In the genomic region with DNA sequence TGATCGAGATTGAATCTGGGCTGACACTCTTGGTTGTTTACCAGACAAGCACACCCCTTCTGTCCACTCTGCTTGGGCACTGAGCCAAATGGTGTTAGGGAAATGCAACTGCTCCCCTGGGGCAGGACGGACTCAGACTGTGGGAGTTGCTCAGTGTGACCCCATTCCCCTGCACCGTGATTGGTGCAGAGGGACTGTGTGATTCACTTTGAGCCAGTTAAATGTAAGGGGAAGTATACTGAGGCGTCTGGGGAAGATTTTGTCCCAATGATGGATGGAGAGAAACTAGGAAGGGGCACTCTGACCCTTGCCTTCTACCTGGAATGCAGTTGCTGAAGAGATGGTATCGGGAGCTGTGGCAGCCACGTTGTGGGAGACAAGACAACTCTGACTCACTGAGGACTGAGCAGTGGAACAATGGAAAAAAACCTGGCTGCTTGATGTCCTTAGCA, we compare ENCODE assay signal across 15 cellular contexts.
A peak's percentile ranks its signal among the peaks of the same experiment; 100 is the strongest.
DNase-seq lines count a peak whose midpoint lies in the region; ATAC-seq and TF ChIP-seq lines count a peak whose summit lies in the region.
"Had no signal": no experiment of that assay in that cellular context is flagged by ENCODE, and none has a peak within 500 bp of the region (broad histone marks: within the 10 kb centered on the region; RNA-seq: fewer than 3 reads in every experiment).

No MANE protein-coding gene starts in this region.

- H3K4me3 Mint-ChIP-seq in Calu3 (ENCODE audit: low read depth, unreplicated experiment) (peak overlapping the region; percentile 31), nephron progenitor cell (no peak overlapping the region)
- H3K4me3 Mint-ChIP-seq: activated CD8-positive, alpha-beta T cell treated with anti-CD3 and anti-CD28 coated beads for 36 hours; activated T-helper 17 cell treated with anti-CD3 and anti-CD28 coated beads, Interleukin-2, amount 50 U/mL, for 72 hours; natural killer cell treated with Interleukin-12 subunit alpha and Interleukin-12 subunit beta and Interleukin-15 and Interleukin-18, amount 100 ng/mL, for 72 hours; stimulated activated effector memory CD8-positive, alpha-beta T cell treated with anti-CD3 and anti-CD28 coated beads, Interleukin-12 subunit alpha, Interleukin-12 subunit beta, amount 100 ng/mL, for 72 hours; type B pancreatic cell had no signal

- H3K27ac Mint-ChIP-seq in Calu3 (ENCODE audit: unreplicated experiment) (peak overlapping the region; percentile 57), nephron progenitor cell (peak overlapping the region; percentile 60)
- H3K27ac Mint-ChIP-seq: activated CD8-positive, alpha-beta T cell treated with anti-CD3 and anti-CD28 coated beads for 36 hours; activated T-helper 17 cell treated with anti-CD3 and anti-CD28 coated beads, Interleukin-2, amount 50 U/mL, for 72 hours; natural killer cell treated with Interleukin-12 subunit alpha and Interleukin-12 subunit beta and Interleukin-15 and Interleukin-18, amount 100 ng/mL, for 72 hours; stimulated activated effector memory CD8-positive, alpha-beta T cell treated with anti-CD3 and anti-CD28 coated beads, Interleukin-12 subunit alpha, Interleukin-12 subunit beta, amount 100 ng/mL, for 72 hours; type B pancreatic cell had no signal

- H3K4me3 ChIP-seq in fibroblast of mammary gland (ENCODE audit: control insufficient read depth, low read depth, low read length) = no peak overlapping the region
- H3K4me3 ChIP-seq: hepatocyte, sigmoid colon had no signal

- DNase-seq in Calu3 (peak; percentile 51), NCI-H748 treated with DMSO at 0.1 percent for 48 hours (lab: John Stamatoyannopoulos, UW) (peak; percentile 64), fibroblast of mammary gland (ENCODE audit: low read depth) (peak; percentile 34), nephron progenitor cell (no peak), dedifferentiated amniotic fluid mesenchymal stem cell (ENCODE audit: extremely low spot score) (no peak), mesenteric fat pad (ENCODE audit: low spot score) (no peak)
- DNase-seq in stimulated activated CD4-positive, alpha-beta T cell treated with anti-CD3 and anti-CD28 coated beads, Interleukin-2, amount 100 ng/mL, for 24 hours = no peak
- DNase-seq: activated CD8-positive, alpha-beta T cell treated with anti-CD3 and anti-CD28 coated beads for 36 hours; sigmoid colon had no signal

- no peak for ATAC-seq in GM18520 (IDR thresholded peaks at IDR 0.05; ENCODE audit: unreplicated experiment)
- ATAC-seq: activated CD8-positive, alpha-beta T cell treated with anti-CD3 and anti-CD28 coated beads for 36 hours; activated T-helper 17 cell treated with anti-CD3 and anti-CD28 coated beads, Interleukin-2, amount 50 U/mL, for 72 hours; natural killer cell treated with Interleukin-12 subunit alpha and Interleukin-12 subunit beta and Interleukin-15 and Interleukin-18, amount 100 ng/mL, for 72 hours; stimulated activated effector memory CD8-positive, alpha-beta T cell treated with anti-CD3 and anti-CD28 coated beads, Interleukin-12 subunit alpha, Interleukin-12 subunit beta, amount 100 ng/mL, for 72 hours had no signal

- intact Hi-C loops in Calu3 (cut with micrococcal nuclease; ENCODE audit: unreplicated experiment) = loop anchor here (10.0 kb wide), 1 partner anchor 406 kb away; no protein-coding TSS in a partner anchor

- H3K4me1 Mint-ChIP-seq in Calu3 (ENCODE audit: low read depth, unreplicated experiment) = peaks cover 10% of the 10 kb centered on the region
- H3K4me1 Mint-ChIP-seq in nephron progenitor cell = peaks cover 7% of the 10 kb centered on the region
- H3K4me1 Mint-ChIP-seq: activated T-helper 17 cell treated with anti-CD3 and anti-CD28 coated beads, Interleukin-2, amount 50 U/mL, for 72 hours; stimulated activated effector memory CD8-positive, alpha-beta T cell treated with anti-CD3 and anti-CD28 coated beads, Interleukin-12 subunit alpha, Interleukin-12 subunit beta, amount 100 ng/mL, for 72 hours had no signal

- CTCF ChIA-PET in Calu3 (lab: Charles Lee) = interaction anchor here (0.7 kb wide), 1 partner anchor 22 kb away, joined by 4 read pairs; no protein-coding TSS in a partner anchor

- BruUV-seq in Calu3 (replicated peaks; lab: Mats Ljungman, UMichigan) = no TSS peak

- TF ChIP-seq CTCF in Calu3 (IDR thresholded peaks at IDR 0.05; ENCODE audit: unreplicated experiment) (no peak), fibroblast of mammary gland (conservative IDR thresholded peaks at IDR 0.05; ENCODE audit: control insufficient read depth, insufficient read depth, low read depth, low read length) (no peak), nephron progenitor cell (IDR thresholded peaks at IDR 0.05) (no peak)

- H3K36me3 Mint-ChIP-seq in Calu3 (ENCODE audit: insufficient read depth, unreplicated experiment) (peaks cover 4% of the 10 kb centered on the region), nephron progenitor cell (ENCODE audit: low read depth) (no peaks in the 10 kb centered on the region)
- H3K36me3 Mint-ChIP-seq: natural killer cell treated with Interleukin-12 subunit alpha and Interleukin-12 subunit beta and Interleukin-15 and Interleukin-18, amount 100 ng/mL, for 72 hours; stimulated activated effector memory CD8-positive, alpha-beta T cell treated with anti-CD3 and anti-CD28 coated beads, Interleukin-12 subunit alpha, Interleukin-12 subunit beta, amount 100 ng/mL, for 72 hours had no signal

- H3K27me3 Mint-ChIP-seq in Calu3 (ENCODE audit: unreplicated experiment) (no peaks in the 10 kb centered on the region), nephron progenitor cell (ENCODE audit: low read depth, poor library complexity) (peaks cover 14% of the 10 kb centered on the region)
- H3K27me3 Mint-ChIP-seq: activated CD8-positive, alpha-beta T cell treated with anti-CD3 and anti-CD28 coated beads for 36 hours; activated T-helper 17 cell treated with anti-CD3 and anti-CD28 coated beads, Interleukin-2, amount 50 U/mL, for 72 hours; natural killer cell treated with Interleukin-12 subunit alpha and Interleukin-12 subunit beta and Interleukin-15 and Interleukin-18, amount 100 ng/mL, for 72 hours; type B pancreatic cell had no signal

- H3K9me3 Mint-ChIP-seq in Calu3 (ENCODE audit: low read depth, unreplicated experiment) (peaks cover 3% of the 10 kb centered on the region), nephron progenitor cell (peaks cover 32% of the 10 kb centered on the region)
- H3K9me3 Mint-ChIP-seq: activated CD8-positive, alpha-beta T cell treated with anti-CD3 and anti-CD28 coated beads for 36 hours; activated T-helper 17 cell treated with anti-CD3 and anti-CD28 coated beads, Interleukin-2, amount 50 U/mL, for 72 hours; natural killer cell treated with Interleukin-12 subunit alpha and Interleukin-12 subunit beta and Interleukin-15 and Interleukin-18, amount 100 ng/mL, for 72 hours; stimulated activated effector memory CD8-positive, alpha-beta T cell treated with anti-CD3 and anti-CD28 coated beads, Interleukin-12 subunit alpha, Interleukin-12 subunit beta, amount 100 ng/mL, for 72 hours had no signal

Comparison
In these comparisons a context has a peak if more than half of its experiments do, and no peak if none do; other contexts are left out.
1. DNase-seq: peak in Calu3 (single experiment), NCI-H748 treated with DMSO at 0.1 percent for 48 hours (single experiment) and fibroblast of mammary gland (single experiment); none in nephron progenitor cell (single experiment), dedifferentiated amniotic fluid mesenchymal stem cell (single experiment), mesenteric fat pad (single experiment) and stimulated activated CD4-positive, alpha-beta T cell treated with anti-CD3 and anti-CD28 coated beads, Interleukin-2, amount 100 ng/mL, for 24 hours (0 of 2).